25 cellular contexts compared by ENCODE assay signal in genomic region chr7:44372560-44373417, GRCh38. TPM values are rescaled to one million over a fixed set of nuclear protein-coding genes. Genes with fewer than 3 reads are reported as not detected.
DNase-seq lines count a peak whose midpoint lies in the region; ATAC-seq and TF ChIP-seq lines count a peak whose summit lies in the region.
"Had no signal": no experiment of that assay in that cellular context is flagged by ENCODE, and none has a peak within 500 bp of the region (broad histone marks: within the 10 kb centered on the region; RNA-seq: fewer than 3 reads in every experiment).

No MANE protein-coding gene starts in this region.

- H3K4me1 ChIP-seq in skeletal muscle satellite cell (ENCODE audit: control insufficient read depth, insufficient read depth, low read length): peaks cover 37% of the 10 kb centered on the region

- H3K4me2 ChIP-seq in skeletal muscle satellite cell (ENCODE audit: low read length): peak overlapping the region; percentile 63

- H3K9me3 ChIP-seq in skeletal muscle satellite cell (replicated peaks; ENCODE audit: low read length): no peaks in the 10 kb centered on the region
- H3K9me3 ChIP-seq: neutrophil had no signal

- H3K9ac ChIP-seq in skeletal muscle satellite cell (ENCODE audit: low read depth, low read length): peak overlapping the region; percentile 45

- no peak for TF ChIP-seq CTCF in epithelial cell of esophagus (IDR thresholded peaks at IDR 0.05; ENCODE audit: insufficient read depth, low read depth, low read length, missing control alignments)

- DNase-seq in activated CD4-positive, CD25-positive, alpha-beta regulatory T cell treated with anti-CD3 and anti-CD28 coated beads, Interleukin-2, amount 50 U/mL, for 72 hours: no peak
- DNase-seq in NCI-H226 (peak; percentile 54), epithelial cell of esophagus (ENCODE audit: low read depth) (peak; percentile 35), NCI-H2081 (lab: John Stamatoyannopoulos, UW) (no peak), GM19240 (ENCODE audit: insufficient read length, low spot score) (no peak)
- DNase-seq: 8988T; activated CD8-positive, alpha-beta memory T cell treated with anti-CD3 and anti-CD28 coated beads for 24 hours; activated gamma-delta T cell treated with Interleukin-2 at 50 U/mL for 16 hours; activated naive CD8-positive, alpha-beta T cell treated with anti-CD3 and anti-CD28 coated beads, Interleukin-2, amount 50 U/mL, for 24 hours; activated T-cell treated with anti-CD3 and anti-CD28 coated beads, Interleukin-2, amount 50 U/mL, for 24 hours; CD8-positive, alpha-beta memory T cell; GDM1; NCI-H1048; NCI-H187; NCI-H2227 treated with DMSO at 0.1 percent for 48 hours; NCI-H774; Right ventricle myocardium superior; stimulated activated CD4-positive, alpha-beta T cell treated with anti-CD3 and anti-CD28 coated beads, Interleukin-1b, Interleukin-23, amount 100 ng/mL, for 48 hours; trophoblast cell had no signal

- ATAC-seq in activated CD4-positive, CD25-positive, alpha-beta regulatory T cell treated with anti-CD3 and anti-CD28 coated beads, Interleukin-2, amount 50 U/mL, for 24 hours: peak; percentile 46 to 62
- ATAC-seq in GM21447 (IDR thresholded peaks at IDR 0.05; ENCODE audit: unreplicated experiment): no peak
- ATAC-seq: activated naive CD8-positive, alpha-beta T cell treated with anti-CD3 and anti-CD28 coated beads, Interleukin-2, amount 50 U/mL, for 24 hours had no signal

- no peaks in the 10 kb centered on the region for H3K36me3 ChIP-seq in skeletal muscle satellite cell (ENCODE audit: insufficient read depth, low read length)
- H3K36me3 ChIP-seq: neutrophil had no signal

- H3K4me3 ChIP-seq in epithelial cell of esophagus (ENCODE audit: low read length): no peak overlapping the region
- H3K4me3 ChIP-seq in skeletal muscle satellite cell (ENCODE audit: low read length): no peak overlapping the region
- H3K4me3 ChIP-seq: skin epidermis had no signal

- H3K27me3 ChIP-seq in skeletal muscle satellite cell (ENCODE audit: control insufficient read depth, insufficient read depth, low read length): no peaks in the 10 kb centered on the region

RNA-seq across cellular contexts. Expression of gene CAMK2B, which starts 47.4 kb away (rescaled TPM):
- 0.25 and 0.44 TPM in 2 replicates for total RNA-seq in skeletal muscle satellite cell (2012; rRNA removed)
- total RNA-seq: B cell had no signal

Comparison
In these comparisons a context has a peak if more than half of its experiments do, and no peak if none do; other contexts are left out.
1. DNase-seq: peak in NCI-H226 (single experiment) and epithelial cell of esophagus (single experiment); none in activated CD4-positive, CD25-positive, alpha-beta regulatory T cell treated with anti-CD3 and anti-CD28 coated beads, Interleukin-2, amount 50 U/mL, for 72 hours (single experiment), NCI-H2081 (0 of 2) and GM19240 (single experiment).